In the genomic region with DNA sequence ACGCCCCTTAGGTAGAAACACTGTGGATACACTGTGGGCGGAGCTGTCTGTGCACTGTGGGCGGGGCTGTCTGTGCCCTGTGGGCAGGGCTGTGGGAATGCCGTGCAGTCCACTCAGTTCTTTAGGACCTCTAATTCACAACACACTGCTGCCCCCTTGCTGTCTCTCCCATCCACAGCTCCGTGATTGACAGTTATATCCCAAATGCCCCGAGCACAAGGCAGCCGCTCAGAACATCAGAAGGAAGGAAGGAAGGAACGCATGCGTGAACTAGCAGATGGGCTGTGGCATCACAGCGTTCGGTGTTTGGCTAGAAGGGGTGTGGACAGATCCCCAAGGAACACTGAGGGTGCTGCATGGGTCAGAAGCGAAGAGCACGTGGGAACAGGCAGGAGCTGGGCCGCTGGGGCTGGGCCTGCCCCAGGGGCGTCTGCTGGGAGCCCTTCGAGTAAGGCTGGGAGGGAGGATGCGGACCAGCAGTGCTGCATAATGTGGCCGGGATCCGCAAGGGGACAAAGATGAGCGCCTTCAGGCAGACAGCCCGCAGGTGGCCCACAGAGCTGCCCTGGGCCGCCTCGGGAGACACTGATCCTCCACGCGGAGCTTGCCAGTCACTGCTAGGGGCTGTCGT, we compare ENCODE assay signal across 8 cellular contexts. TPM values are rescaled to one million over a fixed set of nuclear protein-coding genes. Genes with fewer than 3 reads are reported as not detected.
DNase-seq lines count a peak whose midpoint lies in the region; ATAC-seq and TF ChIP-seq lines count a peak whose summit lies in the region.

No MANE protein-coding gene starts in this region.

- peak overlapping the region in 1 of 2 donors; percentile 15 for H3K4me3 Mint-ChIP-seq in CD14-positive monocyte

- TF ChIP-seq CTCF in CD14-positive monocyte (IDR thresholded peaks at IDR 0.05) = no peak

- H3K27ac Mint-ChIP-seq in CD14-positive monocyte = peak overlapping the region in 1 of 7 donors; percentile 0

- peaks cover 54 to 63% of the 10 kb centered on the region in 2 donors for H3K36me3 Mint-ChIP-seq in CD14-positive monocyte

- H3K4me1 Mint-ChIP-seq in CD14-positive monocyte = peaks cover 12% of the 10 kb centered on the region

- peaks cover 0 to 4% (median 0%) of the 10 kb centered on the region in 3 donors for H3K27me3 Mint-ChIP-seq in CD14-positive monocyte (ENCODE audit: low read depth in 3 of 3)

- H3K27ac ChIP-seq in cingulate gyrus (ENCODE audit: low read depth, low read length) = peak overlapping the region; percentile 66

- ATAC-seq in GM18867 (IDR thresholded peaks at IDR 0.05; ENCODE audit: unreplicated experiment) (no peak), HG02852 (IDR thresholded peaks at IDR 0.05; ENCODE audit: unreplicated experiment) (no peak)

- intact Hi-C loops in CD14-positive monocyte (cut with micrococcal nuclease) = no loop called here

- DNase-seq in NCI-H2227 (lab: John Stamatoyannopoulos, UW; ENCODE audit: unreplicated experiment) (peak; percentile 2), NCI-H2227 treated with DMSO at 0.1 percent for 48 hours (lab: John Stamatoyannopoulos, UW) (no peak), NCI-H524 treated with DMSO at 0.1 percent for 48 hours (lab: John Stamatoyannopoulos, UW) (peak; percentile 55), lung microvascular endothelial cell (ENCODE audit: low read depth in 2 of 2) (peak; percentile 90 to 95), CD14-positive monocyte (ENCODE audit: low spot score) (no peak)

- H3K9me3 Mint-ChIP-seq in CD14-positive monocyte = peaks cover 0 to 2% (median 0%) of the 10 kb centered on the region in 7 donors

RNA-seq across cellular contexts. Expression of gene ACOX3, which starts 29.8 kb away (rescaled TPM):
- total RNA-seq in lung microvascular endothelial cell = 22.6 and 24.0 TPM in 2 replicates
- polyA plus RNA-seq in CD14-positive monocyte = 10 to 100 TPM; 13.3 to 16.8 TPM

RNA-seq across cellular contexts. Expression of gene TRMT44, which starts 29.8 kb away (rescaled TPM):
- total RNA-seq in lung microvascular endothelial cell = 6.3 and 9.9 TPM in 2 replicates
- polyA plus RNA-seq in CD14-positive monocyte = 1 to 10 TPM; 4.9 to 6.6 TPM

Comparison
In these comparisons a context has a peak if more than half of its experiments do, and no peak if none do; other contexts are left out.
1. DNase-seq: peak in NCI-H2227 (single experiment), NCI-H524 treated with DMSO at 0.1 percent for 48 hours (single experiment) and lung microvascular endothelial cell (2 of 2); none in NCI-H2227 treated with DMSO at 0.1 percent for 48 hours (single experiment) and CD14-positive monocyte (single experiment).